Comparison of ENCODE assay signal across 10 cellular contexts in the genomic region with DNA sequence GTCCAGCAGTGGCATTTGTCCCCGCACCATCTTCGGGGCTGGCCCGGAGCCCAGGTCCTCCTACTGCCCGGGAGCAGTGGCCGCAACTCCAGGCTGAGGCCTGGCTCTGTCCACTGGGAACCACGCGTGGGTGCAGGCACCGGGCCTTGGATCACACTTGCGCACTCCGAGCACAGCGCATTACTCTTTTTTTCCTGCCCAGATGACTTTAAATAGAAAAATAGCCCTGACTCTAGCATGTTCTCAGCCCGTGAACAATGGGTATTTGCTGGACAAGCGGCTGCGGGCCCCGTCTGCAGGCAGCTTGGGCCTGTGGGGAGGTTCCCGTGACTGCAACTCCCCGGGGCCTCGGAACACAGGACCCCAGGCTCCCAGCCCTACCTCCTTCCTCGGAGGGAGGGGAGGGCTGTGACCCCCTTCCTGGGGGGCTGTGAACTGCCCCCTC.
DNase-seq lines count a peak whose midpoint lies in the region; ATAC-seq, FAIRE-seq and TF ChIP-seq lines count a peak whose summit lies in the region.
"Had no signal": no experiment of that assay in that cellular context is flagged by ENCODE, and none has a peak within 500 bp of the region (broad histone marks: within the 10 kb centered on the region; RNA-seq: fewer than 3 reads in every experiment).

No MANE protein-coding gene starts in this region.

- TF ChIP-seq EP300 in neural cell (conservative IDR thresholded peaks at IDR 0.05; ENCODE audit: poor library complexity, severe bottlenecking), result no peak

- DNase-seq in NCI-H1092 treated with DMSO at 0.1 percent for 48 hours (lab: John Stamatoyannopoulos, UW) (peak; percentile 44), NCI-H1092 (lab: John Stamatoyannopoulos, UW) (no peak), fibroblast of pulmonary artery (ENCODE audit: low read depth) (peak; percentile 74), urothelium cell line (ENCODE audit: low spot score) (peak; percentile 48), RPMI8226 (no peak), right lobe of liver (no peak), SIG-M5 treated with dmso at 0.1 percent for 504 hours (lab: John Stamatoyannopoulos, UW; ENCODE audit: unreplicated experiment) (no peak)
- DNase-seq: small intestine had no signal

- TF ChIP-seq RAD21 in neural cell (conservative IDR thresholded peaks at IDR 0.05), result no peak

- WGBS in right lobe of liver (ENCODE audit: insufficient coverage, low coverage, low lambda C conversion rate, missing lambda C conversion rate), result 7% methylated on average over 8 of the region's 19 CpGs

- H3K27ac ChIP-seq in neural cell (ENCODE audit: low read length) (peak overlapping the region; percentile 99), right lobe of liver (no peak overlapping the region)

- ATAC-seq in right lobe of liver, result no peak

- H3F3A ChIP-seq in neural cell (ENCODE audit: insufficient read depth, low read length, poor library complexity, severe bottlenecking), result peaks cover 14% of the 10 kb centered on the region

- intact Hi-C loops in right lobe of liver (cut with DNase I), result no loop called here

- H3K27me3 ChIP-seq in neural cell (ENCODE audit: insufficient read depth, low read depth, low read length) (peaks cover 3% of the 10 kb centered on the region), right lobe of liver (peaks cover 0 to 16% of the 10 kb centered on the region in 2 donors)

- no peaks in the 10 kb centered on the region for H3K36me3 ChIP-seq in neural cell (ENCODE audit: insufficient read depth, low read length)
- H3K36me3 ChIP-seq in right lobe of liver, result no peaks in the 10 kb centered on the region

- no peaks in the 10 kb centered on the region for H3K9me2 ChIP-seq in neural cell (ENCODE audit: insufficient read depth, low read length)

- no peaks in the 10 kb centered on the region for H3K4me1 ChIP-seq in right lobe of liver

- TF ChIP-seq POLR2A in right lobe of liver (IDR thresholded peaks at IDR 0.05), result no peak

- no peak for FAIRE-seq in urothelium cell line (lab: Jason Lieb, UNC)
- FAIRE-seq: A204.1, small intestine had no signal

- peak overlapping the region; percentile 86 for H3K9ac ChIP-seq in neural cell (ENCODE audit: low read length)

- TF ChIP-seq CTCF in fibroblast of pulmonary artery (IDR thresholded peaks at IDR 0.05; ENCODE audit: low read length, missing control alignments) (no peak), neural cell (IDR thresholded peaks at IDR 0.05; ENCODE audit: poor library complexity, severe bottlenecking) (no peak), right lobe of liver (IDR thresholded peaks at IDR 0.05) (no peak)

- no peaks in the 10 kb centered on the region for H4K20me1 ChIP-seq in neural cell (ENCODE audit: insufficient read depth)

- H2AFZ ChIP-seq in neural cell (ENCODE audit: low read depth, low read length), result peak overlapping the region; percentile 98

- peak overlapping the region; percentile 48 for H3K4me2 ChIP-seq in neural cell (ENCODE audit: low read length)

- no peaks in the 10 kb centered on the region for H3K9me3 ChIP-seq in neural cell (ENCODE audit: low read length)
- no peaks in the 10 kb centered on the region for H3K9me3 ChIP-seq in right lobe of liver

- no peaks in the 10 kb centered on the region for H3K79me2 ChIP-seq in neural cell (replicated peaks; ENCODE audit: insufficient read depth, low read length)

- peak overlapping the region; percentile 37 for H3K4me3 ChIP-seq in fibroblast of pulmonary artery (replicated peaks; ENCODE audit: low read depth, low read length)
- peak overlapping the region; percentile 68 for H3K4me3 ChIP-seq in neural cell (ENCODE audit: low read length)
- no peak overlapping the region for H3K4me3 ChIP-seq in right lobe of liver

TF ChIP-seq in neural cell, 6 proteins besides CTCF, POLR2A, EP300 and RAD21:
- no peak for TF ChIP-seq TAF1 (IDR thresholded peaks at IDR 0.05; ENCODE audit: low read depth)

Comparison
In these comparisons a context has a peak if more than half of its experiments do, and no peak if none do; other contexts are left out.
1. DNase-seq: peak in NCI-H1092 treated with DMSO at 0.1 percent for 48 hours (single experiment), fibroblast of pulmonary artery (single experiment) and urothelium cell line (single experiment); none in NCI-H1092 (single experiment), RPMI8226 (single experiment), right lobe of liver (0 of 3) and SIG-M5 treated with dmso at 0.1 percent for 504 hours (single experiment).
2. H3K4me3 ChIP-seq: peak in fibroblast of pulmonary artery (single experiment) and neural cell (single experiment); none in right lobe of liver (0 of 3).